ENCODE assay signal across 8 cellular contexts in the genomic region with DNA sequence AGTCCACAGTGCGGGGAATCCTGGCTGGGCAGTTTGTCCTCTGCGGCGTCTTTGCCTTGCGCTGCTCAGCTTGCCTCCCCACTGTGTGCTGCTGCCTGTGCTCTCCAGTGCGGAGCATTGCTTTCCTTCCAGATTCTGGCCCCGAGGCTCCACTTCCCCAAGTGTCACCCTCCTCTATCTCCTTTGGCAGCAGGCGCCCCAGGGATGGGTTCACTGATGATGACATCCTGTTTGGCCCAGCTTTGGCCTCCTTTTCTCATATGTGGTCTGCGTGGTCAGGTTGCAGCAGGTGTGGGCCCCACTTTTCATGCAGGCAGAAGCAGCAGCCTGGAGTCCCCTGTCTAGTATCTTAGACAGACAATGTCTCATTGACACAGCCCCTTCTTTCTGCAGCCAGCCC. TPM values are rescaled to one million over a fixed set of nuclear protein-coding genes. Genes with fewer than 3 reads are reported as not detected.
"Had no signal": no experiment of that assay in that cellular context is flagged by ENCODE, and none has a peak within 500 bp of the region (broad histone marks: within the 10 kb centered on the region; RNA-seq: fewer than 3 reads in every experiment).

No MANE protein-coding gene starts in this region.

RNA-seq across cellular contexts. Expression of a gene that starts 4.9 kb away (rescaled TPM):
- total RNA-seq: dermis microvascular lymphatic vessel endothelial cell, esophagus muscularis mucosa, fibroblast of villous mesenchyme, myocyte, right cardiac atrium, vagina had no signal

RNA-seq across cellular contexts. Expression of a gene that starts 9.4 kb away (rescaled TPM):
- total RNA-seq: dermis microvascular lymphatic vessel endothelial cell, fibroblast of villous mesenchyme, myocyte, progenitor cell of endocrine pancreas, smooth muscle cell had no signal
- polyA plus RNA-seq: smooth muscle cell had no signal

RNA-seq across cellular contexts. Expression of a gene that starts 25.1 kb away (rescaled TPM):
- total RNA-seq: smooth muscle cell had no signal
